In the genomic region with DNA sequence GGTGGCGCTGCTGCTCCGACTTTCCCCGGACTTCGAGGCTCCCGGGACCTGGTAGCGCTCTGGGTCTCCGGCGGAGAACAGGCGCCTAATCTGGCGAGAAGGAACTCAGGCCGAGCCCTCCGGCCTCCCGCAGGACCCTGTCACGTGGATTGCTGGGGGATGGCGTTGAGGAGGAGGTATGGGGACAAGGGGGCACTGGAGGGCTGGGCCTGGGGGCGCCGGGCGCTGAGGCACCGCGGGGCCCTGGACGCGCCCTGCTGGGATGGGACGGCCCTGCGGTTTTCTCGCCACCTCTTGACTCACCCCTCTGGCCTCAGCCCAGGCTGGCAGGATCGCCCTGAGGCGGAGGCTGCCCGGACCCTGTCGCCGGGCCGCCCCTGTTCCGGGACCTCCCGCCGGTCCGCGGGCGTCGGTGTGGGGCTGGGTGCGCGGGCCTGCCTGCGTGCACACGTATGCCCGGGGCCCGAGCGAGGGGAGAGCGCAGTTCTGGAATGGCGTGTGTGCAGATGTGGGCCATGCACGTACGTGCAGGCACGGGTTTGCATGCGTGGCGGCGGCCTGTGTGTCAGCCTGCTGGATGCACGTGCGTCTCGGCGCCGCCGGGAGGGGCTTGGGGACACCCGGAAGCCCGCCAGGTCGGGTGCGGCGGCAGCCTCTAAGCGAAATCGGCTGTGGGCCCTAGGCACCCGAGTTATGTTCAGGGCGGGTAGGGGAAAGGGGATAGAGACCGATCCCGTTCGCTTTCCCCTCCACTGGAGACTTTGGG, we compare ENCODE assay signal across 1 cellular context.
A peak's percentile ranks its signal among the peaks of the same experiment; 100 is the strongest.
TF ChIP-seq lines count a peak whose summit lies in the region.

No MANE protein-coding gene starts in this region.

TF ChIP-seq in HepG2, 621 proteins besides CTCF, POLR2A, EP300 and RAD21 (continued from another document and continues in another):
- peak; percentile 33; the same call in 1 of the 2 replicates for TF ChIP-seq ESRRA (CRISPR knock-in tag; IDR thresholded peaks at IDR 0.05; ENCODE audit: low read depth)
- no peak for TF ChIP-seq ETV6 (CRISPR knock-in tag; conservative IDR thresholded peaks at IDR 0.05)
- TF ChIP-seq ZZZ3 (CRISPR knock-in tag; IDR thresholded peaks at IDR 0.05; ENCODE audit: borderline replicate concordance): no peak
- TF ChIP-seq IKZF1 (IDR thresholded peaks at IDR 0.05): no peak
- no peak for TF ChIP-seq PHF20 (CRISPR knock-in tag; IDR thresholded peaks at IDR 0.05)
- peak; percentile 93 for TF ChIP-seq MYC (CRISPR knock-in tag; IDR thresholded peaks at IDR 0.05; ENCODE audit: borderline replicate concordance)
- no peak for TF ChIP-seq ZNF101 (CRISPR knock-in tag; IDR thresholded peaks at IDR 0.05; ENCODE audit: borderline replicate concordance, low read depth)
- TF ChIP-seq TCF12 (IDR thresholded peaks at IDR 0.05): no peak
- TF ChIP-seq TCF12 (CRISPR knock-in tag; IDR thresholded peaks at IDR 0.05): 0 out of 2 replicates have a peak, but pooled peaks have one; percentile 55
- TF ChIP-seq ZNF263 (CRISPR knock-in tag; IDR thresholded peaks at IDR 0.05): no peak
- peak; percentile 47; the same call in 1 of the 2 replicates for TF ChIP-seq MED1 (CRISPR knock-in tag; IDR thresholded peaks at IDR 0.05)
- TF ChIP-seq ZNF30 (CRISPR knock-in tag; IDR thresholded peaks at IDR 0.05): peak; percentile 37; the same call in 1 of the 2 replicates
- peak; percentile 22 for TF ChIP-seq TAF15 (IDR thresholded peaks at IDR 0.05; ENCODE audit: low read depth, low read length, poor library complexity, severe bottlenecking)
- TF ChIP-seq, protein P1, sequence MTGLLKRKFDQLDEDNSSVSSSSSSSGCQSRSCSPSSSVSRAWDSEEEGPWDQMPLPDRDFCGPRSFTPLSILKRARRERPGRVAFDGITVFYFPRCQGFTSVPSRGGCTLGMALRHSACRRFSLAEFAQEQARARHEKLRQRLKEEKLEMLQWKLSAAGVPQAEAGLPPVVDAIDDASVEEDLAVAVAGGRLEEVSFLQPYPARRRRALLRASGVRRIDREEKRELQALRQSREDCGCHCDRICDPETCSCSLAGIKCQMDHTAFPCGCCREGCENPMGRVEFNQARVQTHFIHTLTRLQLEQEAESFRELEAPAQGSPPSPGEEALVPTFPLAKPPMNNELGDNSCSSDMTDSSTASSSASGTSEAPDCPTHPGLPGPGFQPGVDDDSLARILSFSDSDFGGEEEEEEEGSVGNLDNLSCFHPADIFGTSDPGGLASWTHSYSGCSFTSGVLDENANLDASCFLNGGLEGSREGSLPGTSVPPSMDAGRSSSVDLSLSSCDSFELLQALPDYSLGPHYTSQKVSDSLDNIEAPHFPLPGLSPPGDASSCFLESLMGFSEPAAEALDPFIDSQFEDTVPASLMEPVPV (CRISPR knock-in tag; IDR thresholded peaks at IDR 0.05): no peak; the same call in 1 of the 2 replicates
- TF ChIP-seq THYN1 (CRISPR knock-in tag; IDR thresholded peaks at IDR 0.05; ENCODE audit: borderline replicate concordance, low read depth): no peak
- peak; percentile 56 for TF ChIP-seq PATZ1 (CRISPR knock-in tag; IDR thresholded peaks at IDR 0.05)
- TF ChIP-seq, protein P2, sequence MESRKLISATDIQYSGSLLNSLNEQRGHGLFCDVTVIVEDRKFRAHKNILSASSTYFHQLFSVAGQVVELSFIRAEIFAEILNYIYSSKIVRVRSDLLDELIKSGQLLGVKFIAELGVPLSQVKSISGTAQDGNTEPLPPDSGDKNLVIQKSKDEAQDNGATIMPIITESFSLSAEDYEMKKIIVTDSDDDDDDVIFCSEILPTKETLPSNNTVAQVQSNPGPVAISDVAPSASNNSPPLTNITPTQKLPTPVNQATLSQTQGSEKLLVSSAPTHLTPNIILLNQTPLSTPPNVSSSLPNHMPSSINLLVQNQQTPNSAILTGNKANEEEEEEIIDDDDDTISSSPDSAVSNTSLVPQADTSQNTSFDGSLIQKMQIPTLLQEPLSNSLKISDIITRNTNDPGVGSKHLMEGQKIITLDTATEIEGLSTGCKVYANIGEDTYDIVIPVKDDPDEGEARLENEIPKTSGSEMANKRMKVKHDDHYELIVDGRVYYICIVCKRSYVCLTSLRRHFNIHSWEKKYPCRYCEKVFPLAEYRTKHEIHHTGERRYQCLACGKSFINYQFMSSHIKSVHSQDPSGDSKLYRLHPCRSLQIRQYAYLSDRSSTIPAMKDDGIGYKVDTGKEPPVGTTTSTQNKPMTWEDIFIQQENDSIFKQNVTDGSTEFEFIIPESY (CRISPR knock-in tag; IDR thresholded peaks at IDR 0.05): no peak
- TF ChIP-seq NFAT5 (CRISPR knock-in tag; IDR thresholded peaks at IDR 0.05): no peak
- TF ChIP-seq, protein P3, sequence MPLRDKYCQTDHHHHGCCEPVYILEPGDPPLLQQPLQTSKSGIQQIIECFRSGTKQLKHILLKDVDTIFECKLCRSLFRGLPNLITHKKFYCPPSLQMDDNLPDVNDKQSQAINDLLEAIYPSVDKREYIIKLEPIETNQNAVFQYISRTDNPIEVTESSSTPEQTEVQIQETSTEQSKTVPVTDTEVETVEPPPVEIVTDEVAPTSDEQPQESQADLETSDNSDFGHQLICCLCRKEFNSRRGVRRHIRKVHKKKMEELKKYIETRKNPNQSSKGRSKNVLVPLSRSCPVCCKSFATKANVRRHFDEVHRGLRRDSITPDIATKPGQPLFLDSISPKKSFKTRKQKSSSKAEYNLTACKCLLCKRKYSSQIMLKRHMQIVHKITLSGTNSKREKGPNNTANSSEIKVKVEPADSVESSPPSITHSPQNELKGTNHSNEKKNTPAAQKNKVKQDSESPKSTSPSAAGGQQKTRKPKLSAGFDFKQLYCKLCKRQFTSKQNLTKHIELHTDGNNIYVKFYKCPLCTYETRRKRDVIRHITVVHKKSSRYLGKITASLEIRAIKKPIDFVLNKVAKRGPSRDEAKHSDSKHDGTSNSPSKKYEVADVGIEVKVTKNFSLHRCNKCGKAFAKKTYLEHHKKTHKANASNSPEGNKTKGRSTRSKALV (CRISPR knock-in tag; IDR thresholded peaks at IDR 0.05): 0 out of 2 replicates have a peak, but pooled peaks have one; percentile 36
- TF ChIP-seq KDM3A (CRISPR knock-in tag; IDR thresholded peaks at IDR 0.05; ENCODE audit: low read depth): peak; percentile 59; the same call in 1 of the 2 replicates
- TF ChIP-seq ZNF563 (CRISPR knock-in tag; IDR thresholded peaks at IDR 0.05): peak; percentile 35; the same call in 1 of the 2 replicates
- TF ChIP-seq HDAC1 (CRISPR knock-in tag; IDR thresholded peaks at IDR 0.05): peak; percentile 63; the same call in 1 of the 2 replicates
- peak; percentile 19; the same call in 1 of the 2 replicates for TF ChIP-seq ZNF768 (CRISPR knock-in tag; IDR thresholded peaks at IDR 0.05)
- no peak for TF ChIP-seq HDAC6 (IDR thresholded peaks at IDR 0.05; ENCODE audit: low read depth, low read length)
- no peak for TF ChIP-seq ZNF292 (CRISPR knock-in tag; IDR thresholded peaks at IDR 0.05; ENCODE audit: borderline replicate concordance, low read depth)
- TF ChIP-seq IRX3 (CRISPR knock-in tag; IDR thresholded peaks at IDR 0.05; ENCODE audit: borderline replicate concordance, low read depth): peak; percentile 46; the same call in 1 of the 2 replicates
- TF ChIP-seq SALL2 (CRISPR knock-in tag; IDR thresholded peaks at IDR 0.05): peak; percentile 53
- TF ChIP-seq, protein P4, sequence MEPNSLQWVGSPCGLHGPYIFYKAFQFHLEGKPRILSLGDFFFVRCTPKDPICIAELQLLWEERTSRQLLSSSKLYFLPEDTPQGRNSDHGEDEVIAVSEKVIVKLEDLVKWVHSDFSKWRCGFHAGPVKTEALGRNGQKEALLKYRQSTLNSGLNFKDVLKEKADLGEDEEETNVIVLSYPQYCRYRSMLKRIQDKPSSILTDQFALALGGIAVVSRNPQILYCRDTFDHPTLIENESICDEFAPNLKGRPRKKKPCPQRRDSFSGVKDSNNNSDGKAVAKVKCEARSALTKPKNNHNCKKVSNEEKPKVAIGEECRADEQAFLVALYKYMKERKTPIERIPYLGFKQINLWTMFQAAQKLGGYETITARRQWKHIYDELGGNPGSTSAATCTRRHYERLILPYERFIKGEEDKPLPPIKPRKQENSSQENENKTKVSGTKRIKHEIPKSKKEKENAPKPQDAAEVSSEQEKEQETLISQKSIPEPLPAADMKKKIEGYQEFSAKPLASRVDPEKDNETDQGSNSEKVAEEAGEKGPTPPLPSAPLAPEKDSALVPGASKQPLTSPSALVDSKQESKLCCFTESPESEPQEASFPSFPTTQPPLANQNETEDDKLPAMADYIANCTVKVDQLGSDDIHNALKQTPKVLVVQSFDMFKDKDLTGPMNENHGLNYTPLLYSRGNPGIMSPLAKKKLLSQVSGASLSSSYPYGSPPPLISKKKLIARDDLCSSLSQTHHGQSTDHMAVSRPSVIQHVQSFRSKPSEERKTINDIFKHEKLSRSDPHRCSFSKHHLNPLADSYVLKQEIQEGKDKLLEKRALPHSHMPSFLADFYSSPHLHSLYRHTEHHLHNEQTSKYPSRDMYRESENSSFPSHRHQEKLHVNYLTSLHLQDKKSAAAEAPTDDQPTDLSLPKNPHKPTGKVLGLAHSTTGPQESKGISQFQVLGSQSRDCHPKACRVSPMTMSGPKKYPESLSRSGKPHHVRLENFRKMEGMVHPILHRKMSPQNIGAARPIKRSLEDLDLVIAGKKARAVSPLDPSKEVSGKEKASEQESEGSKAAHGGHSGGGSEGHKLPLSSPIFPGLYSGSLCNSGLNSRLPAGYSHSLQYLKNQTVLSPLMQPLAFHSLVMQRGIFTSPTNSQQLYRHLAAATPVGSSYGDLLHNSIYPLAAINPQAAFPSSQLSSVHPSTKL (CRISPR knock-in tag; IDR thresholded peaks at IDR 0.05): peak; percentile 39; the same call in 1 of the 2 replicates
- peak; percentile 19; the same call in 1 of the 2 replicates for TF ChIP-seq SMYD3 (CRISPR knock-in tag; IDR thresholded peaks at IDR 0.05)
- TF ChIP-seq FOXP1 (IDR thresholded peaks at IDR 0.05): no peak
- no peak for TF ChIP-seq FOXP1 (CRISPR knock-in tag; IDR thresholded peaks at IDR 0.05)
- TF ChIP-seq, protein P5, sequence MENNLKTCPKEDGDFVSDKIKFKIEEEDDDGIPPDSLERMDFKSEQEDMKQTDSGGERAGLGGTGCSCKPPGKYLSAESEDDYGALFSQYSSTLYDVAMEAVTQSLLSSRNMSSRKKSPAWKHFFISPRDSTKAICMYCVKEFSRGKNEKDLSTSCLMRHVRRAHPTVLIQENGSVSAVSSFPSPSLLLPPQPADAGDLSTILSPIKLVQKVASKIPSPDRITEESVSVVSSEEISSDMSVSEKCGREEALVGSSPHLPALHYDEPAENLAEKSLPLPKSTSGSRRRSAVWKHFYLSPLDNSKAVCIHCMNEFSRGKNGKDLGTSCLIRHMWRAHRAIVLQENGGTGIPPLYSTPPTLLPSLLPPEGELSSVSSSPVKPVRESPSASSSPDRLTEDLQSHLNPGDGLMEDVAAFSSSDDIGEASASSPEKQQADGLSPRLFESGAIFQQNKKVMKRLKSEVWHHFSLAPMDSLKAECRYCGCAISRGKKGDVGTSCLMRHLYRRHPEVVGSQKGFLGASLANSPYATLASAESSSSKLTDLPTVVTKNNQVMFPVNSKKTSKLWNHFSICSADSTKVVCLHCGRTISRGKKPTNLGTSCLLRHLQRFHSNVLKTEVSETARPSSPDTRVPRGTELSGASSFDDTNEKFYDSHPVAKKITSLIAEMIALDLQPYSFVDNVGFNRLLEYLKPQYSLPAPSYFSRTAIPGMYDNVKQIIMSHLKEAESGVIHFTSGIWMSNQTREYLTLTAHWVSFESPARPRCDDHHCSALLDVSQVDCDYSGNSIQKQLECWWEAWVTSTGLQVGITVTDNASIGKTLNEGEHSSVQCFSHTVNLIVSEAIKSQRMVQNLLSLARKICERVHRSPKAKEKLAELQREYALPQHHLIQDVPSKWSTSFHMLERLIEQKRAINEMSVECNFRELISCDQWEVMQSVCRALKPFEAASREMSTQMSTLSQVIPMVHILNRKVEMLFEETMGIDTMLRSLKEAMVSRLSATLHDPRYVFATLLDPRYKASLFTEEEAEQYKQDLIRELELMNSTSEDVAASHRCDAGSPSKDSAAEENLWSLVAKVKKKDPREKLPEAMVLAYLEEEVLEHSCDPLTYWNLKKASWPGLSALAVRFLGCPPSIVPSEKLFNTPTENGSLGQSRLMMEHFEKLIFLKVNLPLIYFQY (CRISPR knock-in tag; IDR thresholded peaks at IDR 0.05; ENCODE audit: borderline replicate concordance): no peak
- TF ChIP-seq TCF7 (IDR thresholded peaks at IDR 0.05; ENCODE audit: low read depth): 0 out of 2 replicates have a peak, but pooled peaks have one; percentile 18
